Comparison of ENCODE assay signal across 22 cellular contexts in genomic region chr2:19416784-19417684, GRCh38. TPM values are rescaled to one million over a fixed set of nuclear protein-coding genes. Genes with fewer than 3 reads are reported as not detected.
"Had no signal": no experiment of that assay in that cellular context is flagged by ENCODE, and none has a peak within 500 bp of the region (broad histone marks: within the 10 kb centered on the region; RNA-seq: fewer than 3 reads in every experiment).

No MANE protein-coding gene starts in this region.

- H3K4me3 ChIP-seq: colonic mucosa, heart left ventricle, psoas muscle, stomach, thoracic aorta, transverse colon had no signal

- ATAC-seq: esophagus mucosa; natural killer cell treated with Interleukin-12 subunit alpha and Interleukin-12 subunit beta and Interleukin-15 and Interleukin-18, amount 100 ng/mL, for 72 hours; psoas muscle had no signal

- H3K9me3 ChIP-seq: colonic mucosa, psoas muscle, transverse colon had no signal

- H3K4me1 Mint-ChIP-seq: mesothelial cell of epicardium had no signal

- H3K27me3 ChIP-seq: colonic mucosa, heart left ventricle, stomach, transverse colon had no signal

- H3K9ac ChIP-seq: parathyroid adenoma had no signal

- H3K4me1 ChIP-seq: colonic mucosa, parathyroid adenoma, psoas muscle, stomach, transverse colon had no signal

- H3K4me3 Mint-ChIP-seq: mesothelial cell of epicardium; natural killer cell treated with Interleukin-12 subunit alpha and Interleukin-12 subunit beta and Interleukin-15 and Interleukin-18, amount 100 ng/mL, for 72 hours had no signal

- DNase-seq: caudate nucleus; colonic mucosa; effector CD8-positive, alpha-beta T cell; hypothalamus; occipital lobe; psoas muscle; retina; small intestine; stimulated activated CD4-positive, alpha-beta T cell treated with anti-CD3 and anti-CD28 coated beads, Interleukin-12 subunit alpha, Interleukin-12 subunit beta, amount 100 ng/mL, for 4 hours; stimulated activated naive CD4-positive, alpha-beta T cell; stomach; substantia nigra; transverse colon had no signal

- H3K36me3 Mint-ChIP-seq: mesothelial cell of epicardium; natural killer cell treated with Interleukin-12 subunit alpha and Interleukin-12 subunit beta and Interleukin-15 and Interleukin-18, amount 100 ng/mL, for 72 hours had no signal

- H3K36me3 ChIP-seq: colonic mucosa, heart left ventricle, stomach, thoracic aorta, transverse colon had no signal

- FAIRE-seq: endometrium, frontal cortex, keratinocyte, small intestine had no signal

- H3K27ac ChIP-seq: colonic mucosa, heart left ventricle, parathyroid adenoma, psoas muscle, stomach, thoracic aorta, transverse colon had no signal

- H3K27ac Mint-ChIP-seq: mesothelial cell of epicardium; natural killer cell treated with Interleukin-12 subunit alpha and Interleukin-12 subunit beta and Interleukin-15 and Interleukin-18, amount 100 ng/mL, for 72 hours had no signal

- H3K79me2 ChIP-seq: parathyroid adenoma had no signal

- H2AFZ ChIP-seq: parathyroid adenoma had no signal

RNA-seq across cellular contexts. Expression of gene OSR1, which starts 58.6 kb away (rescaled TPM):
- total RNA-seq: natural killer cell treated with Interleukin-12 subunit alpha and Interleukin-12 subunit beta and Interleukin-15 and Interleukin-18, amount 100 ng/mL, for 72 hours had no signal
